26 cellular contexts compared by ENCODE assay signal in the genomic region with DNA sequence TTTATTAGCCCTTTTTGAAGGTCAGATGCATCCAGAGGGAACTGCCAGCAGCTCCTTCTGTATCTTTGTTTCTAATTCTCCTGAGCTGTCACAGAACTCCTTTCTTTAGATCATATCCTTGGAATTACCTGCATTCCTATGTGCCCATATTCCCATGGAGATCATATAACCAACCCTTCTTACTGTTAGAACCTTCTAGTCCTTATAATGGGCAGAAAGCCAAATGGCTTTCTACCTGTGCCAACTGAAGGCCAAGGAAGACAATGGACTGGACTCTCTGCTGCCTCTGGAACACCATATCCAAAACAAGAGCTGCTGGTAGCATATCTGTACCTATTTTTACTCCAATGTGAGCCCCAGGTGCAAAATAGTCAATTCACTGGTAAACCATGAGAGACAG.
"Had no signal": no experiment of that assay in that cellular context is flagged by ENCODE, and none has a peak within 500 bp of the region (broad histone marks: within the 10 kb centered on the region; RNA-seq: fewer than 3 reads in every experiment).

No MANE protein-coding gene starts in this region.

- H3K4me3 ChIP-seq: left lung, lung, ovary, right lobe of liver, thyroid gland, upper lobe of right lung had no signal

- H3K27ac ChIP-seq: left lung, ovary, right lobe of liver, thyroid gland, upper lobe of right lung had no signal

- H3K27me3 ChIP-seq: left lung, ovary, right lobe of liver, thyroid gland, upper lobe of right lung had no signal

- H3K9me3 Mint-ChIP-seq: activated CD4-positive, alpha-beta memory T cell treated with anti-CD3 and anti-CD28 coated beads, Interleukin-2, amount 10 ng/mL, durations not matched to agents 7 days and 5 days; activated CD4-positive, alpha-beta T cell treated with anti-CD3 and anti-CD28 coated beads, Interleukin-2, amount 10 ng/mL, durations not matched to agents 7 days and 5 days; activated naive CD4-positive, alpha-beta T cell treated with anti-CD3 and anti-CD28 coated beads, Interleukin-2, amount 10 ng/mL, durations not matched to agents 7 days and 5 days; activated naive CD8-positive, alpha-beta T cell treated with anti-CD3 and anti-CD28 coated beads, Interleukin-2, amount 10 ng/mL, durations not matched to agents 7 days and 5 days; activated T-cell treated with anti-CD3 and anti-CD28 coated beads, Interleukin-2, amount 50 U/mL, for 24 hours; dendritic cell treated with granulocyte-macrophage colony-stimulating factor and Interleukin-4, amounts not matched to agents 40 ng/mL and 50 ng/mL, for 4 days; mesothelial cell of epicardium; stimulated activated naive CD8-positive, alpha-beta T cell treated with anti-CD3 and anti-CD28 coated beads, Interleukin-15, Interleukin-2, amounts not matched to agents 100 ng/mL and 50 ng/mL, for 24 hours; T-helper 1 cell treated with Interleukin-12 subunit alpha and Interleukin-12 subunit beta and Interleukin-4 antibody, amounts not matched to agents 30 μg/mL and 1 μg/mL, for 36 hours had no signal

- ATAC-seq: left lung; naive thymus-derived CD4-positive, alpha-beta T cell; right lobe of liver; upper lobe of right lung had no signal

- H3K27me3 Mint-ChIP-seq: activated CD4-positive, alpha-beta T cell treated with anti-CD3 and anti-CD28 coated beads, Interleukin-2, amount 10 ng/mL, durations not matched to agents 7 days and 5 days; dendritic cell treated with granulocyte-macrophage colony-stimulating factor and Interleukin-4, amounts not matched to agents 40 ng/mL and 50 ng/mL, for 4 days; progenitor cell of endocrine pancreas had no signal

- H3K4me3 Mint-ChIP-seq: activated CD4-positive, alpha-beta memory T cell treated with anti-CD3 and anti-CD28 coated beads, Interleukin-2, amount 10 ng/mL, durations not matched to agents 7 days and 5 days; activated CD4-positive, alpha-beta T cell treated with anti-CD3 and anti-CD28 coated beads, Interleukin-2, amount 10 ng/mL, durations not matched to agents 7 days and 5 days; activated naive CD4-positive, alpha-beta T cell treated with anti-CD3 and anti-CD28 coated beads, Interleukin-2, amount 10 ng/mL, durations not matched to agents 7 days and 5 days; activated naive CD8-positive, alpha-beta T cell treated with anti-CD3 and anti-CD28 coated beads, Interleukin-2, amount 10 ng/mL, durations not matched to agents 7 days and 5 days; activated T-cell treated with anti-CD3 and anti-CD28 coated beads, Interleukin-2, amount 50 U/mL, for 24 hours; dendritic cell treated with granulocyte-macrophage colony-stimulating factor and Interleukin-4, amounts not matched to agents 40 ng/mL and 50 ng/mL, for 4 days; mesothelial cell of epicardium; naive thymus-derived CD4-positive, alpha-beta T cell; stimulated activated naive CD8-positive, alpha-beta T cell treated with anti-CD3 and anti-CD28 coated beads, Interleukin-15, Interleukin-2, amounts not matched to agents 100 ng/mL and 50 ng/mL, for 24 hours; T-helper 1 cell treated with Interleukin-12 subunit alpha and Interleukin-12 subunit beta and Interleukin-4 antibody, amounts not matched to agents 30 μg/mL and 1 μg/mL, for 36 hours had no signal

- H3K27ac Mint-ChIP-seq: activated CD4-positive, alpha-beta memory T cell treated with anti-CD3 and anti-CD28 coated beads, Interleukin-2, amount 10 ng/mL, durations not matched to agents 7 days and 5 days; activated CD4-positive, alpha-beta T cell treated with anti-CD3 and anti-CD28 coated beads, Interleukin-2, amount 10 ng/mL, durations not matched to agents 7 days and 5 days; activated naive CD4-positive, alpha-beta T cell treated with anti-CD3 and anti-CD28 coated beads, Interleukin-2, amount 10 ng/mL, durations not matched to agents 7 days and 5 days; activated naive CD8-positive, alpha-beta T cell treated with anti-CD3 and anti-CD28 coated beads, Interleukin-2, amount 10 ng/mL, durations not matched to agents 7 days and 5 days; activated T-cell treated with anti-CD3 and anti-CD28 coated beads, Interleukin-2, amount 50 U/mL, for 24 hours; dendritic cell treated with granulocyte-macrophage colony-stimulating factor and Interleukin-4, amounts not matched to agents 40 ng/mL and 50 ng/mL, for 4 days; mesothelial cell of epicardium; naive thymus-derived CD4-positive, alpha-beta T cell; progenitor cell of endocrine pancreas; stimulated activated naive CD8-positive, alpha-beta T cell treated with anti-CD3 and anti-CD28 coated beads, Interleukin-15, Interleukin-2, amounts not matched to agents 100 ng/mL and 50 ng/mL, for 24 hours; T-helper 1 cell treated with Interleukin-12 subunit alpha and Interleukin-12 subunit beta and Interleukin-4 antibody, amounts not matched to agents 30 μg/mL and 1 μg/mL, for 36 hours had no signal

- FAIRE-seq: astrocyte, frontal cortex, islet of Langerhans had no signal

- H3K36me3 ChIP-seq: ovary, right lobe of liver, thyroid gland, upper lobe of right lung had no signal

- H3K36me3 Mint-ChIP-seq: activated naive CD4-positive, alpha-beta T cell treated with anti-CD3 and anti-CD28 coated beads, Interleukin-2, amount 10 ng/mL, durations not matched to agents 7 days and 5 days; activated naive CD8-positive, alpha-beta T cell treated with anti-CD3 and anti-CD28 coated beads, Interleukin-2, amount 10 ng/mL, durations not matched to agents 7 days and 5 days; naive thymus-derived CD4-positive, alpha-beta T cell had no signal

- DNase-seq: activated CD4-positive, alpha-beta memory T cell treated with anti-CD3 and anti-CD28 coated beads, Interleukin-2, amount 10 ng/mL, durations not matched to agents 7 days and 5 days; activated CD4-positive, alpha-beta T cell treated with anti-CD3 and anti-CD28 coated beads for 1 hour; activated CD4-positive, alpha-beta T cell treated with anti-CD3 and anti-CD28 coated beads, Interleukin-2, amount 10 ng/mL, durations not matched to agents 7 days and 5 days; activated CD8-positive, alpha-beta memory T cell treated with anti-CD3 and anti-CD28 coated beads, Interleukin-2, amount 50 U/mL, for 48 hours; activated gamma-delta T cell; activated naive CD4-positive, alpha-beta T cell treated with anti-CD3 and anti-CD28 coated beads, Interleukin-2, amount 10 ng/mL, durations not matched to agents 7 days and 5 days; activated naive CD8-positive, alpha-beta T cell treated with anti-CD3 and anti-CD28 coated beads, Interleukin-2, amount 10 ng/mL, durations not matched to agents 7 days and 5 days; activated T-cell treated with anti-CD3 and anti-CD28 coated beads, Interleukin-2, amount 50 U/mL, for 24 hours; central memory CD4-positive, alpha-beta T cell; left lung; naive thymus-derived CD4-positive, alpha-beta T cell; ovary; right lobe of liver; stimulated activated CD4-positive, alpha-beta T cell treated with anti-CD3 and anti-CD28 coated beads, Interleukin-2, amount 100 ng/mL, for 48 hours; T1000; thyroid gland; upper lobe of right lung had no signal

- H3K9me3 ChIP-seq: left lung, ovary, right lobe of liver, thyroid gland, upper lobe of right lung had no signal

- H3K4me1 Mint-ChIP-seq: activated CD4-positive, alpha-beta memory T cell treated with anti-CD3 and anti-CD28 coated beads, Interleukin-2, amount 10 ng/mL, durations not matched to agents 7 days and 5 days; activated CD4-positive, alpha-beta T cell treated with anti-CD3 and anti-CD28 coated beads, Interleukin-2, amount 10 ng/mL, durations not matched to agents 7 days and 5 days; activated naive CD4-positive, alpha-beta T cell treated with anti-CD3 and anti-CD28 coated beads, Interleukin-2, amount 10 ng/mL, durations not matched to agents 7 days and 5 days; activated naive CD8-positive, alpha-beta T cell treated with anti-CD3 and anti-CD28 coated beads, Interleukin-2, amount 10 ng/mL, durations not matched to agents 7 days and 5 days; naive thymus-derived CD4-positive, alpha-beta T cell had no signal
